ENCODE assay signal across 16 cellular contexts in genomic region chr1:10665930-10666850, GRCh38.
A peak's percentile ranks its signal among the peaks of the same experiment; 100 is the strongest.
DNase-seq lines count a peak whose midpoint lies in the region; ATAC-seq and TF ChIP-seq lines count a peak whose summit lies in the region.
"Had no signal": no experiment of that assay in that cellular context is flagged by ENCODE, and none has a peak within 500 bp of the region (broad histone marks: within the 10 kb centered on the region; RNA-seq: fewer than 3 reads in every experiment).

No MANE protein-coding gene starts in this region.

- peak overlapping the region; percentile 85 to 99 for H2BK12ac ChIP-seq in mesenchymal stem cell (ENCODE audit: low read length in 2 of 2)

- POLR2A ChIA-PET in naive thymus-derived CD8-positive, alpha-beta T cell (lab: Charles Lee): no interaction called here
- POLR2A ChIA-PET in WTC11 (lab: Charles Lee): no interaction called here

- no peak overlapping the region for H3K4me2 ChIP-seq in mesenchymal stem cell (ENCODE audit: low read length, poor library complexity, severe bottlenecking)
- H3K4me2 ChIP-seq: hepatocyte had no signal

- H3K9me3 ChIP-seq in ascending aorta (no peaks in the 10 kb centered on the region), mesenchymal stem cell (ENCODE audit: control insufficient read depth, low read length) (no peaks in the 10 kb centered on the region), tibial artery (no peaks in the 10 kb centered on the region)

- H3K9me3 Mint-ChIP-seq in naive thymus-derived CD8-positive, alpha-beta T cell: no peaks in the 10 kb centered on the region
- no peaks in the 10 kb centered on the region for H3K9me3 Mint-ChIP-seq in WTC11
- H3K9me3 Mint-ChIP-seq: activated naive CD4-positive, alpha-beta T cell treated with anti-CD3 and anti-CD28 coated beads, Interleukin-2, amount 50 U/mL, for 72 hours; memory B cell had no signal

- H2AFZ ChIP-seq in mesenchymal stem cell (ENCODE audit: low read depth, low read length): no peak overlapping the region
- H2AFZ ChIP-seq: hepatocyte had no signal

- peak overlapping the region; percentile 95 for H2BK15ac ChIP-seq in mesenchymal stem cell (ENCODE audit: low read depth, poor library complexity, severe bottlenecking)

- H3K9ac ChIP-seq in mesenchymal stem cell (ENCODE audit: low read length): no peak overlapping the region

- peaks cover 0 to 5% (median 0%) of the 10 kb centered on the region in 3 donors for H3K36me3 Mint-ChIP-seq in naive thymus-derived CD8-positive, alpha-beta T cell
- no peaks in the 10 kb centered on the region for H3K36me3 Mint-ChIP-seq in WTC11
- H3K36me3 Mint-ChIP-seq: activated naive CD4-positive, alpha-beta T cell treated with anti-CD3 and anti-CD28 coated beads, Interleukin-2, amount 50 U/mL, for 72 hours had no signal

- peak overlapping the region; percentile 46 to 77 for H3K4ac ChIP-seq in mesenchymal stem cell (ENCODE audit: low read depth in 1 of 2, low read length in 2 of 2)

- TF ChIP-seq CTCF in ascending aorta (IDR thresholded peaks at IDR 0.05) (no peak), tibial artery (IDR thresholded peaks at IDR 0.05) (no peak), WTC11 (IDR thresholded peaks at IDR 0.05) (no peak)

- peak overlapping the region in 1 of 2 experiments; percentile 27 for H3K23ac ChIP-seq in mesenchymal stem cell (ENCODE audit: low read length in 2 of 2)

- no peak overlapping the region for H2AK5ac ChIP-seq in mesenchymal stem cell (ENCODE audit: low read length, severe bottlenecking)

- H4K91ac ChIP-seq in mesenchymal stem cell (ENCODE audit: low read length): peak overlapping the region; percentile 81

- H3K27me3 Mint-ChIP-seq in naive thymus-derived CD8-positive, alpha-beta T cell: no peaks in the 10 kb centered on the region
- no peaks in the 10 kb centered on the region for H3K27me3 Mint-ChIP-seq in WTC11 (ENCODE audit: low read depth)
- H3K27me3 Mint-ChIP-seq: memory B cell had no signal

- H3K27me3 ChIP-seq in ascending aorta: no peaks in the 10 kb centered on the region
- H3K27me3 ChIP-seq in mesenchymal stem cell (ENCODE audit: control insufficient read depth in 1 of 2, insufficient read depth in 1 of 2, low read length in 2 of 2): peaks cover 21 to 82% of the 10 kb centered on the region in 2 experiments
- no peaks in the 10 kb centered on the region for H3K27me3 ChIP-seq in tibial artery
- H3K27me3 ChIP-seq: hepatocyte had no signal

- ATAC-seq in Right ventricle myocardium superior (ENCODE audit: poor library complexity) (peak; percentile 72), GM18907 (IDR thresholded peaks at IDR 0.05; ENCODE audit: unreplicated experiment) (no peak), WTC11 (no peak)
- ATAC-seq in naive thymus-derived CD8-positive, alpha-beta T cell: no peak
- ATAC-seq: activated naive CD4-positive, alpha-beta T cell treated with anti-CD3 and anti-CD28 coated beads, Interleukin-2, amount 50 U/mL, for 72 hours; GM12878; SK-N-SH treated with all-trans-retinoic acid at 6 μM for 48 hours had no signal

- WGBS in mesenchymal stem cell: 93% methylated on average over 36 of the region's 36 CpGs

- no peak overlapping the region for H2BK5ac ChIP-seq in mesenchymal stem cell (ENCODE audit: low read depth, low read length, poor library complexity, severe bottlenecking)

- H2BK120ac ChIP-seq in mesenchymal stem cell (ENCODE audit: low read depth, low read length): peak overlapping the region; percentile 65

- H3K36me3 ChIP-seq in ascending aorta (peaks cover 3 to 11% of the 10 kb centered on the region in 2 donors), mesenchymal stem cell (ENCODE audit: control insufficient read depth in 1 of 2, insufficient read depth in 2 of 2, low read depth in 1 of 2, low read length in 2 of 2) (no peaks in the 10 kb centered on the region), tibial artery (peaks cover 0 to 22% (median 6%) of the 10 kb centered on the region in 3 donors)

- peaks cover 0 to 3% (median 2%) of the 10 kb centered on the region in 4 donors for H3K4me1 Mint-ChIP-seq in naive thymus-derived CD8-positive, alpha-beta T cell
- H3K4me1 Mint-ChIP-seq in WTC11: peaks cover 20% of the 10 kb centered on the region

- peak overlapping the region; percentile 19 for H4K8ac ChIP-seq in mesenchymal stem cell (ENCODE audit: low read length)

- H3K4me3 ChIP-seq in ascending aorta (no peak overlapping the region), mesenchymal stem cell (ENCODE audit: insufficient read depth in 1 of 2, low read depth in 1 of 2, low read length in 2 of 2) (no peak overlapping the region), tibial artery (no peak overlapping the region)
- H3K4me3 ChIP-seq: GM12878, hepatocyte had no signal

- no peaks in the 10 kb centered on the region for H3K79me1 ChIP-seq in mesenchymal stem cell (replicated peaks; ENCODE audit: low read length, poor library complexity, severe bottlenecking)

- peak overlapping the region in 1 of 10 donors; percentile 27 for H3K27ac Mint-ChIP-seq in naive thymus-derived CD8-positive, alpha-beta T cell
- no peak overlapping the region for H3K27ac Mint-ChIP-seq in WTC11
- H3K27ac Mint-ChIP-seq: memory B cell had no signal

- peaks cover 8 to 44% of the 10 kb centered on the region in 2 donors for H3K4me1 ChIP-seq in ascending aorta
- peaks cover 20% of the 10 kb centered on the region for H3K4me1 ChIP-seq in mesenchymal stem cell (ENCODE audit: control insufficient read depth, insufficient read depth, low read depth, low read length)
- H3K4me1 ChIP-seq in tibial artery: peaks cover 0 to 81% (median 72%) of the 10 kb centered on the region in 4 donors

- H3K4me3 Mint-ChIP-seq in naive thymus-derived CD8-positive, alpha-beta T cell: no peak overlapping the region
- no peak overlapping the region for H3K4me3 Mint-ChIP-seq in WTC11
- H3K4me3 Mint-ChIP-seq: memory B cell had no signal

- H3K27ac ChIP-seq in ascending aorta: peak overlapping the region; percentile 90
- no peak overlapping the region for H3K27ac ChIP-seq in mesenchymal stem cell (ENCODE audit: low read length, poor library complexity, severe bottlenecking)
- peak overlapping the region; percentile 88 to 94 for H3K27ac ChIP-seq in tibial artery
- H3K27ac ChIP-seq: hepatocyte had no signal

- H3K18ac ChIP-seq in mesenchymal stem cell (ENCODE audit: low read depth in 1 of 2, low read length in 2 of 2): peak overlapping the region; percentile 78 to 84

- peak overlapping the region in 1 of 2 experiments; percentile 91 for H3K14ac ChIP-seq in mesenchymal stem cell (ENCODE audit: low read length in 2 of 2)

- intact Hi-C loops in ascending aorta (cut with DNase I): loop anchor here (1.0 to 2.0 kb wide), 2 partner anchors 22 to 29 kb away; no protein-coding TSS in a partner anchor
- intact Hi-C loops in Right ventricle myocardium superior (cut with DNase I): loop anchor here (10.0 kb wide), 1 partner anchor 199 kb away; no protein-coding TSS in a partner anchor
- intact Hi-C loops in tibial artery (cut with DNase I; ENCODE audit: low total_unique reads): no loop called here

- CTCF ChIA-PET in WTC11 (lab: Charles Lee): interaction anchor here (0.6 kb wide), 1 partner anchor 235 kb away, joined by 3 read pairs; no protein-coding TSS in a partner anchor

- DNase-seq in ascending aorta (ENCODE audit: low spot score in 2 of 2) (peak; percentile 70 to 94), Right ventricle myocardium superior (peak; percentile 85), mesenchymal stem cell (no peak), tibial artery (peak; percentile 65 to 96), T1000 (lab: John Stamatoyannopoulos, UW) (no peak), WTC11 (ENCODE audit: low spot score) (no peak)
- DNase-seq in naive thymus-derived CD8-positive, alpha-beta T cell: no peak
- DNase-seq: NCI-H1092 treated with DMSO at 0.1 percent for 48 hours, NCI-H2227 treated with DMSO at 0.1 percent for 48 hours, WERI-Rb-1 had no signal

TF ChIP-seq in WTC11, 78 proteins besides CTCF, POLR2A, EP300 and RAD21 (continues in another document):
- TF ChIP-seq CREM (CRISPR knock-in tag; IDR thresholded peaks at IDR 0.05) (no peak), ARID4B (CRISPR knock-in tag; IDR thresholded peaks at IDR 0.05; ENCODE audit: borderline replicate concordance) (no peak)

Comparison
In these comparisons a context has a peak if more than half of its experiments do, and no peak if none do; other contexts are left out.
1. DNase-seq: peak in ascending aorta (2 of 2), Right ventricle myocardium superior (single experiment) and tibial artery (2 of 2); none in mesenchymal stem cell (single experiment), T1000 (single experiment), naive thymus-derived CD8-positive, alpha-beta T cell (0 of 10) and WTC11 (single experiment).